ENCODE assay signal across 4 cellular contexts in genomic region chr17:3734911-3735276, GRCh38. TPM values are rescaled to one million over a fixed set of nuclear protein-coding genes. Genes with fewer than 3 reads are reported as not detected.
DNase-seq lines count a peak whose midpoint lies in the region; ATAC-seq, FAIRE-seq and TF ChIP-seq lines count a peak whose summit lies in the region.
"Not testable (repeated sequence)": the region's sequence is repeated elsewhere in the genome, so short reads cannot be mapped to it uniquely, and the experiment has no call there.
"Had no signal": no experiment of that assay in that cellular context is flagged by ENCODE, and none has a peak within 500 bp of the region (broad histone marks: within the 10 kb centered on the region; RNA-seq: fewer than 3 reads in every experiment).

No MANE protein-coding gene starts in this region.

- peak overlapping the region; percentile 70 for H3K27ac Mint-ChIP-seq in stimulated activated memory B cell treated with anti-CD40 and anti-IgM and Interleukin-4, amounts not matched to agents 10 μg/mL and 1 μg/mL and 100 μg/mL, for 72 hours

- not testable (repeated sequence) for H3K9me3 Mint-ChIP-seq in stimulated activated memory B cell treated with anti-CD40 and anti-IgM and Interleukin-4, amounts not matched to agents 10 μg/mL and 1 μg/mL and 100 μg/mL, for 72 hours

- H3K79me2 ChIP-seq in HepG2 (ENCODE audit: insufficient read depth, low read length), result not testable (repeated sequence)

- peaks cover 69% of the 10 kb centered on the region for H3K4me1 ChIP-seq in HepG2 (ENCODE audit: insufficient read depth, low read length)
- peaks cover 23% of the 10 kb centered on the region for H3K4me1 ChIP-seq in testis

- DNase-seq in HepG2 (ENCODE audit: low spot score), result not testable (repeated sequence)
- DNase-seq in testis, result peak; percentile 40

- H3K9me3 ChIP-seq in HepG2 (ENCODE audit: low read length); testis: not testable (repeated sequence)

- H3K4me3 Mint-ChIP-seq in stimulated activated memory B cell treated with anti-CD40 and anti-IgM and Interleukin-4, amounts not matched to agents 10 μg/mL and 1 μg/mL and 100 μg/mL, for 72 hours, result not testable (repeated sequence)

- not testable (repeated sequence) for H3K36me3 Mint-ChIP-seq in stimulated activated memory B cell treated with anti-CD40 and anti-IgM and Interleukin-4, amounts not matched to agents 10 μg/mL and 1 μg/mL and 100 μg/mL, for 72 hours

- not testable (repeated sequence) for H2AFZ ChIP-seq in HepG2 (ENCODE audit: low read length)

- FAIRE-seq in HepG2 (lab: Jason Lieb, UNC), result not testable (repeated sequence)

- peak overlapping the region in 1 of 3 experiments; percentile 46; a peak in 1 of 6 replicates for H3K4me3 ChIP-seq in HepG2 (replicated peaks in 1 of 3; ENCODE audit: insufficient read depth in 1 of 3, low read depth in 2 of 3, low read length in 3 of 3)
- H3K4me3 ChIP-seq in testis, result not testable (repeated sequence)

- H3K27me3 ChIP-seq in HepG2 (ENCODE audit: control insufficient read depth in 1 of 2, insufficient read depth in 2 of 2, low read length in 2 of 2); testis: not testable (repeated sequence)

- in situ Hi-C loops in HepG2 (cut with HindIII; ENCODE audit: extremely low pct_ligation_motif_present, low pct_unique_long_range_greater_than_20kb), result loop anchor here (5.0 to 10.0 kb wide), 2 partner anchors 87 to 170 kb away; no protein-coding TSS in a partner anchor

- 0 out of 2 replicates have a peak overlapping the region, but pooled peaks have one; percentile 66 for H3K4me2 ChIP-seq in HepG2 (ENCODE audit: low read depth, low read length)

- POLR2A ChIA-PET in HepG2 (lab: Yijun Ruan, JAX), result interaction anchor here (1.0 to 1.6 kb wide), 2 partner anchors 68 to 112 kb away, joined by 3 read pairs; no protein-coding TSS in a partner anchor

- CTCF ChIA-PET in HepG2 (lab: Yijun Ruan, JAX; ENCODE audit: low intra/inter-chr PET ratio, low total read pairs), result interaction anchor here (2.1 kb wide), 1 partner anchor 92 kb away, joined by 19 read pairs; no protein-coding TSS in a partner anchor

- peaks cover 59% of the 10 kb centered on the region for H3K4me1 Mint-ChIP-seq in stimulated activated memory B cell treated with anti-CD40 and anti-IgM and Interleukin-4, amounts not matched to agents 10 μg/mL and 1 μg/mL and 100 μg/mL, for 72 hours

- not testable (repeated sequence) for TF ChIP-seq POLR2A in HepG2 (IDR thresholded peaks at IDR 0.05; ENCODE audit: insufficient read depth in 1 of 2, low read depth in 2 of 2, low read length in 2 of 2); testis (IDR thresholded peaks at IDR 0.05)

- TF ChIP-seq EP300 in HepG2 (IDR thresholded peaks at IDR 0.05; ENCODE audit: low read depth in 2 of 2, low read length in 2 of 2); HepG2 (CRISPR knock-in tag; IDR thresholded peaks at IDR 0.05; ENCODE audit: borderline replicate concordance): not testable (repeated sequence)

- H3K36me3 ChIP-seq in HepG2 (replicated peaks in 1 of 2; ENCODE audit: control insufficient read depth in 1 of 2, insufficient read depth in 2 of 2, low read length in 2 of 2); testis (ENCODE audit: low read depth, missing control alignments): not testable (repeated sequence)

- TF ChIP-seq RAD21 in HepG2 (CRISPR knock-in tag; IDR thresholded peaks at IDR 0.05), result not testable (repeated sequence)

- not testable (repeated sequence) for H3K27ac ChIP-seq in HepG2 (ENCODE audit: extremely low read length, insufficient read depth, low read length); testis

- not testable (repeated sequence) for H3K9ac ChIP-seq in HepG2 (ENCODE audit: insufficient read depth, low read depth, low read length)

- not testable (repeated sequence) for TF ChIP-seq CTCF in HepG2 (CRISPR knock-in tag; IDR thresholded peaks at IDR 0.05); testis (IDR thresholded peaks at IDR 0.05)

- intact Hi-C loops in HepG2 (cut with micrococcal nuclease; ENCODE audit: unreplicated experiment), result loop anchor here (5.0 to 10.0 kb wide), 4 partner anchors 37 to 170 kb away; no protein-coding TSS in a partner anchor
- intact Hi-C loops in testis (cut with DNase I; ENCODE audit: low total_unique reads), result not testable (repeated sequence)

- H3K27me3 Mint-ChIP-seq in stimulated activated memory B cell treated with anti-CD40 and anti-IgM and Interleukin-4, amounts not matched to agents 10 μg/mL and 1 μg/mL and 100 μg/mL, for 72 hours, result not testable (repeated sequence)

- not testable (repeated sequence) for ATAC-seq in HepG2; stimulated activated memory B cell treated with anti-CD40 and anti-IgM and Interleukin-4, amounts not matched to agents 10 μg/mL and 1 μg/mL and 100 μg/mL, for 72 hours

- WGBS in HepG2 (ENCODE audit: low lambda C conversion rate), result 73% methylated on average over 9 of the region's 10 CpGs
- 65 to 88% methylated on average over 10 of the region's 10 CpGs for WGBS in testis, 2 donors

- not testable (repeated sequence) for H4K20me1 ChIP-seq in HepG2 (ENCODE audit: insufficient read depth, low read length)

- not testable (repeated sequence) for BruUV-seq in HepG2 (replicated peaks; lab: Mats Ljungman, UMichigan)

TF ChIP-seq in HepG2, 621 proteins besides CTCF, POLR2A, EP300 and RAD21:
- TF ChIP-seq ZNF770 (CRISPR knock-in tag; IDR thresholded peaks at IDR 0.05), result peak; percentile 97

RNA-seq across cellular contexts. Expression of gene HASPIN, which starts 11.2 kb away (rescaled TPM):
- total RNA-seq in HepG2 (2016; rRNA removed; fragmentation: Illumina TruSeq; extraction: Trizol) (7.8 and 8.1 TPM in 2 replicates), testis (10 to 100 TPM; 14.9 to 16.7 TPM)
- total RNA-seq in HepG2 (2016; cell fraction: cytosol; rRNA removed; fragmentation: Illumina TruSeq; extraction: Trizol; ENCODE audit: low read depth), result 1.3 and 1.4 TPM in 2 replicates
- 7.4 and 8.8 TPM in 2 replicates for total RNA-seq in HepG2 (2016; cell fraction: insoluble cytoplasmic fraction; rRNA removed; fragmentation: Illumina TruSeq; extraction: Trizol)
- total RNA-seq in HepG2 (2016; cell fraction: membrane; rRNA removed; fragmentation: Illumina TruSeq; extraction: Trizol), result 4.8 TPM in 2 replicates
- 4.1 and 5.0 TPM in 2 replicates for total RNA-seq in HepG2 (2016; cell fraction: nucleus; rRNA removed; fragmentation: Illumina TruSeq; extraction: Trizol)
- polyA plus RNA-seq in HepG2 (2011; rRNA removed) (1.9 and 2.7 TPM in 2 replicates), testis (ENCODE audit: insufficient read depth, low read depth, low replicate concordance) (20.5 TPM)
- polyA plus RNA-seq in HepG2 (2011; cell fraction: cytosol; rRNA removed), result 1.5 and 1.9 TPM in 2 replicates
- 1.1 and 2.3 TPM in 2 replicates for polyA plus RNA-seq in HepG2 (2011; cell fraction: nucleus; rRNA removed)
- 1.1 and 1.9 TPM in 2 replicates for polyA plus RNA-seq in HepG2 (2012)
- polyA plus RNA-seq in HepG2 (2016; cell fraction: cytosol; fragmentation: Illumina TruSeq; extraction: Trizol; ENCODE audit: low read depth), result 0.50 and 0.65 TPM in 2 replicates
- 5.0 and 5.9 TPM in 2 replicates for polyA plus RNA-seq in HepG2 (2016; cell fraction: insoluble cytoplasmic fraction; fragmentation: Illumina TruSeq; extraction: Trizol; ENCODE audit: low read depth)
- 1.5 and 1.6 TPM in 2 replicates for polyA plus RNA-seq in HepG2 (2016; cell fraction: membrane; fragmentation: Illumina TruSeq; extraction: Trizol; ENCODE audit: low read depth)
- polyA plus RNA-seq in HepG2 (2016; cell fraction: nucleus; fragmentation: Illumina TruSeq; extraction: Trizol; ENCODE audit: insufficient read depth, low read depth), result 3.6 and 4.4 TPM in 2 replicates
- polyA minus RNA-seq in HepG2 (2011; rRNA and poly(A)+ RNA removed; ENCODE audit: low replicate concordance), result 5.0 and 17.7 TPM in 2 replicates
- polyA minus RNA-seq in HepG2 (2011; cell fraction: cytosol; rRNA and poly(A)+ RNA removed), result 4.4 and 5.5 TPM in 2 replicates
- polyA minus RNA-seq in HepG2 (2011; cell fraction: nucleus; rRNA and poly(A)+ RNA removed), result 3.0 and 5.7 TPM in 2 replicates
- polyA plus RNA-seq: CD14-positive monocyte had no signal

RNA-seq across cellular contexts. Expression of gene P2RX5, which starts 38.9 kb away (rescaled TPM):
- total RNA-seq in HepG2 (2016; rRNA removed; fragmentation: Illumina TruSeq; extraction: Trizol), result 0.90 and 0.95 TPM in 2 replicates
- total RNA-seq in HepG2 (2016; cell fraction: cytosol; rRNA removed; fragmentation: Illumina TruSeq; extraction: Trizol; ENCODE audit: low read depth), result 0.20 and 0.79 TPM in 2 replicates
- total RNA-seq in HepG2 (2016; cell fraction: insoluble cytoplasmic fraction; rRNA removed; fragmentation: Illumina TruSeq; extraction: Trizol), result 0.64 and 0.82 TPM in 2 replicates
- 0.62 and 0.93 TPM in 2 replicates for total RNA-seq in HepG2 (2016; cell fraction: membrane; rRNA removed; fragmentation: Illumina TruSeq; extraction: Trizol)
- total RNA-seq in HepG2 (2016; cell fraction: nucleus; rRNA removed; fragmentation: Illumina TruSeq; extraction: Trizol), result 0.53 and 1.1 TPM in 2 replicates
- polyA plus RNA-seq in HepG2 (2011; rRNA removed), result 1.0 and 1.7 TPM in 2 replicates
- 1.4 and 1.5 TPM in 2 replicates for polyA plus RNA-seq in HepG2 (2011; cell fraction: cytosol; rRNA removed)
- 1.6 and 1.9 TPM in 2 replicates for polyA plus RNA-seq in HepG2 (2011; cell fraction: nucleus; rRNA removed)
- polyA plus RNA-seq in HepG2 (2012), result 0.50 and 1.1 TPM in 2 replicates
- polyA plus RNA-seq in HepG2 (2016; cell fraction: cytosol; fragmentation: Illumina TruSeq; extraction: Trizol; ENCODE audit: low read depth), result 0.24 and 0.38 TPM in 2 replicates
- polyA plus RNA-seq in HepG2 (2016; cell fraction: insoluble cytoplasmic fraction; fragmentation: Illumina TruSeq; extraction: Trizol; ENCODE audit: low read depth), result 0.46 and 0.98 TPM in 2 replicates
- polyA plus RNA-seq in HepG2 (2016; cell fraction: membrane; fragmentation: Illumina TruSeq; extraction: Trizol; ENCODE audit: low read depth), result 0.48 and 0.70 TPM in 2 replicates
- 1.5 and 1.7 TPM in 2 replicates for polyA plus RNA-seq in HepG2 (2016; cell fraction: nucleus; fragmentation: Illumina TruSeq; extraction: Trizol; ENCODE audit: insufficient read depth, low read depth)
- polyA minus RNA-seq in HepG2 (2011; rRNA and poly(A)+ RNA removed; ENCODE audit: low replicate concordance), result 1.6 and 53.3 TPM in 2 replicates
- polyA minus RNA-seq in HepG2 (2011; cell fraction: cytosol; rRNA and poly(A)+ RNA removed), result 0.49 and 1.2 TPM in 2 replicates
- 0.87 and 1.0 TPM in 2 replicates for polyA minus RNA-seq in HepG2 (2011; cell fraction: nucleus; rRNA and poly(A)+ RNA removed)
- 1 to 10 TPM; 2.0 to 3.0 TPM for total RNA-seq in testis
- 3.7 TPM for polyA plus RNA-seq in testis (ENCODE audit: insufficient read depth, low read depth, low replicate concordance)
